10 cellular contexts compared by ENCODE assay signal in genomic region chr11:2389344-2390026, GRCh38. TPM values are rescaled to one million over a fixed set of nuclear protein-coding genes. Genes with fewer than 3 reads are reported as not detected.
DNase-seq lines count a peak whose midpoint lies in the region; ATAC-seq lines count a peak whose summit lies in the region.
"Had no signal": no experiment of that assay in that cellular context is flagged by ENCODE, and none has a peak within 500 bp of the region (broad histone marks: within the 10 kb centered on the region; RNA-seq: fewer than 3 reads in every experiment).

No MANE protein-coding gene starts in this region.

- H3K27me3 Mint-ChIP-seq in activated CD4-positive, alpha-beta T cell treated with anti-CD3 and anti-CD28 coated beads for 36 hours = no peaks in the 10 kb centered on the region
- H3K27me3 Mint-ChIP-seq in activated CD4-positive, alpha-beta memory T cell treated with anti-CD3 and anti-CD28 coated beads for 36 hours = no peaks in the 10 kb centered on the region

- H3K27ac Mint-ChIP-seq in activated CD4-positive, alpha-beta T cell treated with anti-CD3 and anti-CD28 coated beads for 36 hours = peak overlapping the region; percentile 58
- H3K27ac Mint-ChIP-seq in activated CD4-positive, alpha-beta memory T cell treated with anti-CD3 and anti-CD28 coated beads for 36 hours = peak overlapping the region; percentile 38

- CTCF ChIA-PET in activated CD4-positive, alpha-beta T cell treated with anti-CD3 and anti-CD28 coated beads for 36 hours (lab: Charles Lee) = interaction anchor here (0.7 kb wide), 1 partner anchor 101 kb away, joined by 3 read pairs; no protein-coding TSS in a partner anchor
- CTCF ChIA-PET in activated CD4-positive, alpha-beta memory T cell treated with anti-CD3 and anti-CD28 coated beads for 36 hours (lab: Charles Lee) = no interaction called here

- H3K4me3 Mint-ChIP-seq in activated CD4-positive, alpha-beta T cell treated with anti-CD3 and anti-CD28 coated beads for 36 hours = no peak overlapping the region
- no peak overlapping the region for H3K4me3 Mint-ChIP-seq in activated CD4-positive, alpha-beta memory T cell treated with anti-CD3 and anti-CD28 coated beads for 36 hours

- H3K36me3 Mint-ChIP-seq in activated CD4-positive, alpha-beta T cell treated with anti-CD3 and anti-CD28 coated beads for 36 hours (ENCODE audit: low read depth) = peaks cover 7% of the 10 kb centered on the region
- H3K36me3 Mint-ChIP-seq in activated CD4-positive, alpha-beta memory T cell treated with anti-CD3 and anti-CD28 coated beads for 36 hours = peaks cover 6% of the 10 kb centered on the region

- no peak overlapping the region for H3K27ac ChIP-seq in iPS-20b (ENCODE audit: low read length)
- H3K27ac ChIP-seq in substantia nigra (ENCODE audit: low read depth, low read length, poor library complexity, severe bottlenecking) = peak overlapping the region; percentile 76

- peaks cover 37% of the 10 kb centered on the region for H3K4me1 Mint-ChIP-seq in activated CD4-positive, alpha-beta T cell treated with anti-CD3 and anti-CD28 coated beads for 36 hours
- H3K4me1 Mint-ChIP-seq in activated CD4-positive, alpha-beta memory T cell treated with anti-CD3 and anti-CD28 coated beads for 36 hours (ENCODE audit: low read depth) = peaks cover 30% of the 10 kb centered on the region

- peaks cover 3% of the 10 kb centered on the region; the same call in 1 of the 2 replicates for H3K4me1 ChIP-seq in iPS-20b (ENCODE audit: insufficient read depth, low read length)

- no peaks in the 10 kb centered on the region for H3K9me3 ChIP-seq in iPS-20b (ENCODE audit: insufficient read depth, low read depth, low read length)

- POLR2A ChIA-PET in activated CD4-positive, alpha-beta T cell treated with anti-CD3 and anti-CD28 coated beads for 36 hours (lab: Charles Lee) = no interaction called here
- POLR2A ChIA-PET in activated CD4-positive, alpha-beta memory T cell treated with anti-CD3 and anti-CD28 coated beads for 36 hours (lab: Charles Lee) = no interaction called here

- peaks cover 7% of the 10 kb centered on the region; the same call in 1 of the 2 replicates for H3K36me3 ChIP-seq in iPS-20b (ENCODE audit: insufficient read depth, low read depth, low read length)

- no peak for DNase-seq in activated CD4-positive, alpha-beta T cell treated with anti-CD3 and anti-CD28 coated beads for 36 hours
- no peak for DNase-seq in activated CD4-positive, alpha-beta T cell treated with anti-CD3 and anti-CD28 coated beads for 4 hours
- no peak for DNase-seq in activated CD4-positive, alpha-beta memory T cell treated with anti-CD3 and anti-CD28 coated beads for 36 hours
- peak in 1 of 49 donors; percentile 31 for DNase-seq in substantia nigra (lab: John Stamatoyannopoulos, UW)
- DNase-seq in pons (ENCODE audit: low spot score) = no peak
- DNase-seq: activated CD4-positive, alpha-beta T cell treated with anti-CD3 and anti-CD28 coated beads, Interleukin-2, amount 50 U/mL, for 48 hours; NCI-H1930 had no signal

- ATAC-seq in activated CD4-positive, alpha-beta T cell treated with anti-CD3 and anti-CD28 coated beads for 36 hours = no peak
- no peak for ATAC-seq in HG03097 (IDR thresholded peaks at IDR 0.05; ENCODE audit: low FRiP score, unreplicated experiment)
- ATAC-seq in GM18861 (IDR thresholded peaks at IDR 0.05; ENCODE audit: unreplicated experiment) = no peak

- H3K4me3 ChIP-seq in iPS-20b (ENCODE audit: low read length) = no peak overlapping the region

- H3K9me3 Mint-ChIP-seq in activated CD4-positive, alpha-beta T cell treated with anti-CD3 and anti-CD28 coated beads for 36 hours (ENCODE audit: low read depth) = no peaks in the 10 kb centered on the region
- H3K9me3 Mint-ChIP-seq in activated CD4-positive, alpha-beta memory T cell treated with anti-CD3 and anti-CD28 coated beads for 36 hours = no peaks in the 10 kb centered on the region

- intact Hi-C loops in activated CD4-positive, alpha-beta T cell treated with anti-CD3 and anti-CD28 coated beads for 36 hours (cut with DNase I, micrococcal nuclease) = no loop called here
- intact Hi-C loops in activated CD4-positive, alpha-beta memory T cell treated with anti-CD3 and anti-CD28 coated beads for 36 hours (cut with micrococcal nuclease) = no loop called here

- H3K27me3 ChIP-seq in iPS-20b (ENCODE audit: insufficient read depth, low read length) = no peaks in the 10 kb centered on the region

- 0 out of 2 replicates have a peak overlapping the region, but pooled peaks have one; percentile 7 for H3K9ac ChIP-seq in iPS-20b (ENCODE audit: low read depth, low read length)

RNA-seq across cellular contexts. Expression of gene TSSC4, which starts 11.1 kb away (rescaled TPM):
- total RNA-seq in activated CD4-positive, alpha-beta T cell treated with anti-CD3 and anti-CD28 coated beads for 36 hours = 10 to 100 TPM; 19.8 to 38.4 TPM
- 10 to 100 TPM; 33.8 to 40.2 TPM for total RNA-seq in activated CD4-positive, alpha-beta memory T cell treated with anti-CD3 and anti-CD28 coated beads for 36 hours

RNA-seq across cellular contexts. Expression of gene CD81, which starts 12.4 kb away (rescaled TPM):
- 100 to 1,000 TPM; 118 to 145 TPM for total RNA-seq in activated CD4-positive, alpha-beta T cell treated with anti-CD3 and anti-CD28 coated beads for 36 hours
- 100 to 1,000 TPM; 177 to 178 TPM for total RNA-seq in activated CD4-positive, alpha-beta memory T cell treated with anti-CD3 and anti-CD28 coated beads for 36 hours

RNA-seq across cellular contexts. Expression of gene TRPM5, which starts 54.8 kb away (rescaled TPM):
- under 1 TPM in 1 of 2 experiments, not detected in 1; 0.05 TPM for total RNA-seq in activated CD4-positive, alpha-beta T cell treated with anti-CD3 and anti-CD28 coated beads for 36 hours
- not detected for total RNA-seq in activated CD4-positive, alpha-beta memory T cell treated with anti-CD3 and anti-CD28 coated beads for 36 hours

RNA-seq across cellular contexts. Expression of gene KCNQ1, which starts 55.3 kb away (rescaled TPM):
- total RNA-seq in activated CD4-positive, alpha-beta T cell treated with anti-CD3 and anti-CD28 coated beads for 36 hours = 10 to 100 TPM in 1 of 2 experiments, 1 to 10 TPM in 1; 9.1 to 10.9 TPM
- 10 to 100 TPM; 10.7 to 10.8 TPM for total RNA-seq in activated CD4-positive, alpha-beta memory T cell treated with anti-CD3 and anti-CD28 coated beads for 36 hours
